In genomic region chr14:39102265-39102968, GRCh38 we compare ENCODE assay signal across 8 cellular contexts. TPM values are rescaled to one million over a fixed set of nuclear protein-coding genes. Genes with fewer than 3 reads are reported as not detected.
DNase-seq lines count a peak whose midpoint lies in the region; ATAC-seq and TF ChIP-seq lines count a peak whose summit lies in the region.

No MANE protein-coding gene starts in this region.

- H3K4me3 ChIP-seq in ectodermal cell (ENCODE audit: insufficient read depth, low read depth, low read length) (peak overlapping the region; percentile 85), tibial artery (peak overlapping the region; percentile 95 to 99)

- H3K36me3 ChIP-seq in ectodermal cell (ENCODE audit: control insufficient read depth, insufficient read depth, low read length), result no peaks in the 10 kb centered on the region
- H3K36me3 ChIP-seq in tibial artery, result no peaks in the 10 kb centered on the region

- DNase-seq in AG20443 (ENCODE audit: low spot score) (peak; percentile 48), RPMI7951 (ENCODE audit: low read depth) (peak; percentile 47), medulla oblongata (ENCODE audit: extremely low spot score) (peak; percentile 50), tibial artery (no peak), SKM-1 treated with dmso at 0.1 percent for 144 hours (lab: John Stamatoyannopoulos, UW; ENCODE audit: unreplicated experiment) (no peak)

- 6 to 8% methylated on average over 21 to 23 of the region's 23 CpGs for WGBS in ectodermal cell, 2 experiments

- H3K4me1 ChIP-seq in ectodermal cell (ENCODE audit: control insufficient read depth, insufficient read depth, low read length) (no peaks in the 10 kb centered on the region), tibial artery (peaks cover 0 to 52% (median 12%) of the 10 kb centered on the region in 4 donors)

- H3K27me3 ChIP-seq in ectodermal cell (ENCODE audit: control insufficient read depth, insufficient read depth, low read length, poor library complexity, severe bottlenecking) (no peaks in the 10 kb centered on the region), tibial artery (no peaks in the 10 kb centered on the region)

- no peak for TF ChIP-seq CTCF in tibial artery (IDR thresholded peaks at IDR 0.05)

- H3K27ac ChIP-seq in ectodermal cell (ENCODE audit: insufficient read depth, low read depth, low read length, poor library complexity, severe bottlenecking) (peak overlapping the region; percentile 87), tibial artery (peak overlapping the region; percentile 99)

- no peaks in the 10 kb centered on the region for H3K9me3 ChIP-seq in ectodermal cell (ENCODE audit: control insufficient read depth, low read length)
- H3K9me3 ChIP-seq in tibial artery, result no peaks in the 10 kb centered on the region

- intact Hi-C loops in tibial artery (cut with DNase I; ENCODE audit: low total_unique reads), result loop anchor here (5.0 kb wide), 1 partner anchor 330 kb away; the partner anchor contains the start of gene FBXO33

- ATAC-seq in GM18498 (IDR thresholded peaks at IDR 0.05; ENCODE audit: unreplicated experiment) (peak; percentile 1), HG03045 (IDR thresholded peaks at IDR 0.05; ENCODE audit: unreplicated experiment) (peak; percentile 28)

RNA-seq across cellular contexts. Expression of gene SEC23A, which starts 0.6 kb away (rescaled TPM):
- total RNA-seq in RPMI7951 (2014; rRNA removed; shearing (Covaris generic)), result 136 and 159 TPM in 2 replicates
- 34.2 TPM for polyA plus RNA-seq in ectodermal cell (2013, experiment 1 of 4)
- 35.2 TPM for polyA plus RNA-seq in ectodermal cell (2013, experiment 2 of 4)
- polyA plus RNA-seq in ectodermal cell (2013, experiment 3 of 4), result 34.4 TPM
- polyA plus RNA-seq in ectodermal cell (2013, experiment 4 of 4), result 41.3 TPM

RNA-seq across cellular contexts. Expression of gene GEMIN2, which starts 11.7 kb away (rescaled TPM):
- total RNA-seq in RPMI7951 (2014; rRNA removed; shearing (Covaris generic)), result 57.0 and 72.8 TPM in 2 replicates
- 35.1 TPM for polyA plus RNA-seq in ectodermal cell (2013, experiment 1 of 4)
- polyA plus RNA-seq in ectodermal cell (2013, experiment 2 of 4), result 34.2 TPM
- 25.7 TPM for polyA plus RNA-seq in ectodermal cell (2013, experiment 3 of 4)
- polyA plus RNA-seq in ectodermal cell (2013, experiment 4 of 4), result 30.4 TPM

Comparison
In these comparisons a context has a peak if more than half of its experiments do, and no peak if none do; other contexts are left out.
1. DNase-seq: peak in AG20443 (single experiment), RPMI7951 (single experiment) and medulla oblongata (single experiment); none in tibial artery (0 of 2) and SKM-1 treated with dmso at 0.1 percent for 144 hours (single experiment).